ENCODE assay signal across 8 cellular contexts in the genomic region with DNA sequence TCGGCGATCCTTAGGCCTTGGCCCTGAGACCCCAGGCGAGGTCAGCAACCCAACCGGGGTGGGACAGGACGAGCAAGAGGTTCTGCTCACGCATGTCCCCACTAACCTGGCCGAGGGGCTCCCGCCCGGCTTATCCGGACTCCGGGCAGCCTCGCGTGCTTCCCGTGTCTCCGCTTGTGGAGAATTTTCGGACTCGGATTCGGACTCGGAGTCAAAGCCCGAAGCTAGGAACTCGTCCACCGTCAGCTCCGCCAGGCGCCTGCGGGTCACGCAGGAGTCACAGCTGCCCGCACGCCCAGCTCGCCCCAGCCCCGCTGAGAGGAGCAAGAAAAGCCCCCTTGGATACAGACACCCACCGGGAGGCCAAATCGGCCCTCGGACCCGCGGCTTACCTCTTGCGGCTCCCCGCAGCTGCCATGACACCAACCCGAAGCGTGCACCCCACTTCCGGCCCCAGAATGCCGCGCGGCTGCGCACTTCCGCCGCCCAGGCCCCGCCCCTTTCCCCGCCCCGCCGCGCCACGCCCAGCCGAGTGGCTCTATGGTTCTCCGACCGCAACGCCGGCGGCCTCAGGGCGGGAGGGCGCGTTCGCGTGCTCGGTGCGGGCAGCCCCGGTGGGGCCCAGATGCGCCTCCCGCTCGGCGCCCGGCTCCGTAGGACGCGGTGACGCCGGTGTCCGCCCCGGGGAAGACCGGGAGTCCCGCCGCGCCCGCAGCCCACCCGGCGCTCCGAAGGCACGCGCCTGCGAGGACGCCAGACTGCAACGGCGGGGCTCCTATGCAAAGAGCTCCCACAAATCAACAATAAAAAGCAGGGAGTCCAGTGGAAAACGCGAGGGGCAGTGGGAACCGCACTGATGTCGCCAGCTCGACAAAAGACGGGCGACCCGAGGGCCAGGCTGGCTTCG. TPM values are rescaled to one million over a fixed set of nuclear protein-coding genes. Genes with fewer than 3 reads are reported as not detected.
DNase-seq lines count a peak whose midpoint lies in the region; ATAC-seq and TF ChIP-seq lines count a peak whose summit lies in the region.

A gene (minus strand): TSS at position 434 of the 907 bp plus-strand sequence. CDS start 16 bp downstream, at position 418.

- peak; percentile 62 for ATAC-seq in HG03066 (IDR thresholded peaks at IDR 0.05; ENCODE audit: low read depth, unreplicated experiment)
- ATAC-seq in activated B cell treated with CpG ODN at 0.5 μM for 24 hours (ENCODE audit: low read depth) = peak; percentile 90

- DNase-seq in NCI-H524 (lab: John Stamatoyannopoulos, UW) (peak; percentile 46 to 71), NCI-H524 treated with DMSO at 0.1 percent for 48 hours (lab: John Stamatoyannopoulos, UW) (no peak), NCI-H226 (peak; percentile 72), activated B cell treated with CpG ODN at 0.5 μM for 24 hours (peak; percentile 95), cardiac fibroblast (ENCODE audit: low read depth in 2 of 2) (peak; percentile 89 to 91), iris pigment epithelial cell (ENCODE audit: low read depth) (peak; percentile 94)
- DNase-seq in stimulated activated CD4-positive, alpha-beta T cell treated with anti-CD3 and anti-CD28 coated beads, Interleukin-12 subunit alpha, Interleukin-12 subunit beta, amount 100 ng/mL, for 48 hours (ENCODE audit: low read depth in 2 of 3, low spot score in 1 of 3) = peak; percentile 92 to 99 (median 96)

- H3K9me3 Mint-ChIP-seq in activated B cell treated with CpG ODN at 0.5 μM for 24 hours = no peaks in the 10 kb centered on the region

- CTCF ChIA-PET in activated B cell treated with CpG ODN at 0.5 μM for 24 hours (lab: Charles Lee) = interaction anchor here (1.0 kb wide), 1 partner anchor 18 kb away, joined by 3 read pairs; no protein-coding TSS in a partner anchor

- TF ChIP-seq CTCF in activated B cell treated with CpG ODN at 0.5 μM for 24 hours (IDR thresholded peaks at IDR 0.05) (no peak), cardiac fibroblast (IDR thresholded peaks at IDR 0.05; ENCODE audit: low read depth, low read length) (no peak)

- POLR2A ChIA-PET in activated B cell treated with CpG ODN at 0.5 μM for 24 hours (lab: Charles Lee) = interaction anchor here (0.9 to 1.5 kb wide), 3 partner anchors 16 to 950 kb away, joined by 3 to 9 read pairs (median 6); no protein-coding TSS in a partner anchor

- peak within 1 kb of the TSS; percentile 98 for H3K4me3 ChIP-seq in cardiac fibroblast (replicated peaks in 1 of 2; ENCODE audit: low read depth in 2 of 2, low read length in 2 of 2)

- H3K4me3 Mint-ChIP-seq in activated B cell treated with CpG ODN at 0.5 μM for 24 hours = peak within 1 kb of the TSS; percentile 89

- peaks cover 41% of the 10 kb centered on the region for H3K36me3 Mint-ChIP-seq in activated B cell treated with CpG ODN at 0.5 μM for 24 hours (ENCODE audit: low read depth)

- intact Hi-C loops in activated B cell treated with CpG ODN at 0.5 μM for 24 hours (cut with micrococcal nuclease) = loop anchor here (1.0 kb wide), 4 partner anchors 8 to 416 kb away; a partner anchor contains a TSS

- peak within 1 kb of the TSS; percentile 56 for H3K27ac Mint-ChIP-seq in activated B cell treated with CpG ODN at 0.5 μM for 24 hours

- H3K4me1 Mint-ChIP-seq in activated B cell treated with CpG ODN at 0.5 μM for 24 hours = peaks cover 28% of the 10 kb centered on the region

- no peaks in the 10 kb centered on the region for H3K27me3 Mint-ChIP-seq in activated B cell treated with CpG ODN at 0.5 μM for 24 hours

RNA-seq across cellular contexts. Expression of the gene that starts here (rescaled TPM):
- total RNA-seq in activated B cell treated with CpG ODN at 0.5 μM for 24 hours = 95.5 and 96.8 TPM in 2 replicates
